In the genomic region with DNA sequence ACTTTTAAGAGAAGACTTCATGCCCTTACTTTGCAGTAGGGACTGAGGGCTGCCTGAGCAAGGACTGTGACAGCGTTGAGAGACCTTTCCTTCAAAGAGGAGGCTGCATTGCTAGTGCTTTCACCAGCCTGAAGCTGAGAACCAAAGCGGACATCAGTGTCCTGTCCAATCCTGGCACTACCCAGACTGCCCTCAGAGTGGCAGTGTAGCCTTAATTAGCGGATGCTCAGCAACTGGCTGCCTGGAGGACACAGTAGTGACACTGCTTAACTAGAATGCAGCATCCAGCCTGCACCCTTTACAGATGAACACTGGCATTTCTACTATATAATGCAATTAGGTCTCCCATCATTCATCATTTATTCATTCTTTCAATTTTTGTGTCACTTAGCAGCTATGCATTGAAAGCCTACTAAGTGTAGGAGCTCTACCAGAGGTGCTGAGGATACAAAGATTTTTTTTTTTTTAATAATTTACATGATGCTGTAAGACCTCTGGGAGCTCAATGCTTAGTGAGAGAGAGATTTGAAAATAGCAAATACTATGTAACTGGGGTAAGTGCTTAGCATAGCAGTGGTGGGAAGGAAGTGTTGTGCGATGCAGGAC, we compare ENCODE assay signal across 8 cellular contexts. TPM values are rescaled to one million over a fixed set of nuclear protein-coding genes. Genes with fewer than 3 reads are reported as not detected.
DNase-seq lines count a peak whose midpoint lies in the region; ATAC-seq, FAIRE-seq and TF ChIP-seq lines count a peak whose summit lies in the region.

No MANE protein-coding gene starts in this region.

- DNase-seq in GM12891 (ENCODE audit: insufficient read length, low spot score) (peak; percentile 38), NCI-H1048 (lab: John Stamatoyannopoulos, UW) (peak; percentile 17), SK-N-DZ (ENCODE audit: low spot score) (peak; percentile 94), cardiac muscle cell (ENCODE audit: low read depth in 1 of 2, low spot score in 1 of 2) (peak; percentile 84 to 88), prostate gland (ENCODE audit: low spot score) (peak; percentile 74), aorta (peak; percentile 83 to 89)
- peak; percentile 56 for DNase-seq in activated naive CD8-positive, alpha-beta T cell treated with anti-CD3 and anti-CD28 coated beads for 36 hours

- H3K4me1 ChIP-seq in cardiac muscle cell (ENCODE audit: low read depth) (peaks cover 15% of the 10 kb centered on the region), prostate gland (replicated peaks) (no peaks in the 10 kb centered on the region), aorta (ENCODE audit: control insufficient read depth in 1 of 2, insufficient read depth in 2 of 2, low read length in 2 of 2) (no peaks in the 10 kb centered on the region)

- H3K27me3 ChIP-seq in cardiac muscle cell (no peaks in the 10 kb centered on the region), prostate gland (replicated peaks; ENCODE audit: insufficient read depth) (no peaks in the 10 kb centered on the region), aorta (ENCODE audit: control insufficient read depth in 1 of 2, insufficient read depth in 2 of 2, low read length in 1 of 2) (no peaks in the 10 kb centered on the region)

- intact Hi-C loops in prostate gland (cut with DNase I): loop anchor here (2.0 to 10.0 kb wide), 3 partner anchors 290 to 418 kb away; partner anchors contain the start of gene SMCO4
- intact Hi-C loops in aorta (cut with DNase I): loop anchor here (1.0 to 5.0 kb wide), 3 partner anchors 308 to 418 kb away; partner anchors contain the start of gene SMCO4 (in 2 of the 2)

- H3K27me3 Mint-ChIP-seq in activated naive CD8-positive, alpha-beta T cell treated with anti-CD3 and anti-CD28 coated beads for 36 hours: peaks cover 17% of the 10 kb centered on the region

- no peak overlapping the region for H3K27ac Mint-ChIP-seq in activated naive CD8-positive, alpha-beta T cell treated with anti-CD3 and anti-CD28 coated beads for 36 hours

- H3K9me3 ChIP-seq in cardiac muscle cell (ENCODE audit: low read depth) (no peaks in the 10 kb centered on the region), prostate gland (no peaks in the 10 kb centered on the region), aorta (ENCODE audit: control insufficient read depth, low read length) (no peaks in the 10 kb centered on the region)

- peak; percentile 95 for ATAC-seq in HG02642 (IDR thresholded peaks at IDR 0.05; ENCODE audit: poor library complexity, unreplicated experiment)
- peak; percentile 95 for ATAC-seq in aorta (ENCODE audit: low FRiP score)

- no peak for TF ChIP-seq POLR2A in GM12891 (IDR thresholded peaks at IDR 0.05; ENCODE audit: low read depth, low read length)
- no peak for TF ChIP-seq POLR2A in prostate gland (IDR thresholded peaks at IDR 0.05)

- WGBS in prostate gland: 23% methylated on average over 4 of the region's 4 CpGs
- 24 to 28% methylated on average over 4 of the region's 4 CpGs for WGBS in aorta, 2 donors

- FAIRE-seq in GM12891 (lab: Jason Lieb, UNC): peak; percentile 99

- no peak overlapping the region for H3K4me3 Mint-ChIP-seq in activated naive CD8-positive, alpha-beta T cell treated with anti-CD3 and anti-CD28 coated beads for 36 hours

- no peaks in the 10 kb centered on the region for H3K36me3 Mint-ChIP-seq in activated naive CD8-positive, alpha-beta T cell treated with anti-CD3 and anti-CD28 coated beads for 36 hours

- no peaks in the 10 kb centered on the region for H3K9me3 Mint-ChIP-seq in activated naive CD8-positive, alpha-beta T cell treated with anti-CD3 and anti-CD28 coated beads for 36 hours

- H3K4me3 ChIP-seq in cardiac muscle cell: no peak overlapping the region
- no peak overlapping the region for H3K4me3 ChIP-seq in prostate gland
- no peak overlapping the region for H3K4me3 ChIP-seq in aorta (ENCODE audit: low read length in 2 of 2)

- H3K27ac ChIP-seq in cardiac muscle cell (no peak overlapping the region), prostate gland (no peak overlapping the region), aorta (ENCODE audit: low read depth in 1 of 2, low read length in 2 of 2) (no peak overlapping the region)

- H3K4me1 Mint-ChIP-seq in activated naive CD8-positive, alpha-beta T cell treated with anti-CD3 and anti-CD28 coated beads for 36 hours: no peaks in the 10 kb centered on the region

- H3K36me3 ChIP-seq in cardiac muscle cell: no peaks in the 10 kb centered on the region
- H3K36me3 ChIP-seq in prostate gland: no peaks in the 10 kb centered on the region
- H3K36me3 ChIP-seq in aorta (ENCODE audit: control insufficient read depth in 1 of 2, insufficient read depth in 2 of 2, low read length in 1 of 2): no peaks in the 10 kb centered on the region

- TF ChIP-seq CTCF in cardiac muscle cell (IDR thresholded peaks at IDR 0.05; ENCODE audit: low read depth, low read length) (peak; percentile 92), prostate gland (IDR thresholded peaks at IDR 0.05) (peak; percentile 62 to 92 (median 86))

TF ChIP-seq in GM12891, 5 proteins besides CTCF, POLR2A, EP300 and RAD21:
- no peak for TF ChIP-seq POU2F2 (IDR thresholded peaks at IDR 0.05; ENCODE audit: low read depth, low read length)
- TF ChIP-seq SPI1 (IDR thresholded peaks at IDR 0.05; ENCODE audit: low read depth, low read length): no peak
- no peak for TF ChIP-seq TAF1 (IDR thresholded peaks at IDR 0.05; ENCODE audit: low read depth, low read length)
- TF ChIP-seq PAX5 (IDR thresholded peaks at IDR 0.05; ENCODE audit: insufficient read depth, low read length, severe bottlenecking): no peak
- TF ChIP-seq POLR2AphosphoS5 (IDR thresholded peaks at IDR 0.05; ENCODE audit: low read depth, low read length): no peak

RNA-seq across cellular contexts. Expression of gene SLC36A4, which starts 36.9 kb away (rescaled TPM):
- 4.1 TPM for polyA plus RNA-seq in GM12891 (2012; ENCODE audit: low read depth, missing spikeins)
- polyA plus RNA-seq in SK-N-DZ (2014; cell fraction: cytosol; rRNA removed): 18.6 and 20.3 TPM in 2 replicates
- 47.9 and 53.4 TPM in 2 replicates for polyA plus RNA-seq in SK-N-DZ (2014; cell fraction: nucleus; rRNA removed)
- 10 to 100 TPM; 15.2 to 15.3 TPM for total RNA-seq in activated naive CD8-positive, alpha-beta T cell treated with anti-CD3 and anti-CD28 coated beads for 36 hours
- total RNA-seq in cardiac muscle cell (16.2 and 26.2 TPM in 2 replicates), prostate gland (10 to 100 TPM in 1 of 2 donors, 1 to 10 TPM in 1; 6.3 to 15.5 TPM), aorta (10 to 100 TPM; 20.8 to 23.7 TPM)
- polyA plus RNA-seq in cardiac muscle cell (56.8 and 71.2 TPM in 2 replicates), aorta (1 to 10 TPM; 4.4 to 5.3 TPM)

Comparison
In these comparisons a context has a peak if more than half of its experiments do, and no peak if none do; other contexts are left out.
1. DNase-seq: peak in every context shown above with its lines; median percentile 94 in SK-N-DZ; 86 in cardiac muscle cell; 86 in aorta; 74 in prostate gland; 56 in activated naive CD8-positive, alpha-beta T cell treated with anti-CD3 and anti-CD28 coated beads for 36 hours; 38 in GM12891; 17 in NCI-H1048.